In the genomic region with DNA sequence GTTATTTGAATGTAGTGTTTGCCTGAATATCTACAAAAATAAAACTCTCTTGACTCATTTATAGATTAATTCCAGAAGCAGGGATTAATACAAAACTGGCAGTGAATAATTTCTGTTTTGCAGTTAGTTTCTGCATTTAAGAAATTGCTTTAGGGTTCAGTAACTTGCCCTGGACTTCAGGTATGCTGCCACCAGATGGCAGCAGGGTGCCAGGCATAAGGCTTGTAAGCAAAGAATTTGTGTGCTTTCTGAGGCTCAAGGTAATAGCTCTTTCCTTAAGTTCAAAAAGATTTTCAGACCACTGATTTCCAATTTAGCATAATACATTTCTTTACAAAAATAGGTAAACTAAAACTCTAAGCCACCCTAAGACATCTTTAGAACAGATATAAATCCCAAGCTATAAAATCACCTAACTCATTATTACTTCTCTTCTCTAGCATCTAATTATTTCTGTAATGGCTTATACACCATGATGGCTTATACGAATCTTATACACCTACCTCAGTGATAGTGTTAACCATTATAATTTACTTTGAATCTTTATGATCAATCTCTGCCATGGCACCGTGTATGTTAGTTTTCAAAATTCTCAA, we compare ENCODE assay signal across 8 cellular contexts.
A peak's percentile ranks its signal among the peaks of the same experiment; 100 is the strongest.
DNase-seq lines count a peak whose midpoint lies in the region; ATAC-seq and TF ChIP-seq lines count a peak whose summit lies in the region.

No MANE protein-coding gene starts in this region.

- H3K4me1 ChIP-seq in RWPE2 (ENCODE audit: insufficient read depth, poor library complexity, severe bottlenecking) (no peaks in the 10 kb centered on the region), smooth muscle cell (ENCODE audit: low read depth) (no peaks in the 10 kb centered on the region)

- H3K36me3 ChIP-seq in RWPE2 (ENCODE audit: low read depth), result no peaks in the 10 kb centered on the region
- H3K36me3 ChIP-seq in smooth muscle cell (ENCODE audit: low read depth), result no peaks in the 10 kb centered on the region

- H3K9me3 ChIP-seq in RWPE2 (ENCODE audit: severe bottlenecking) (no peaks in the 10 kb centered on the region), smooth muscle cell (replicated peaks; ENCODE audit: low read depth) (peaks cover 5% of the 10 kb centered on the region)

- H2AFZ ChIP-seq in smooth muscle cell (ENCODE audit: low read depth), result no peak overlapping the region

- ATAC-seq in GM21367 (IDR thresholded peaks at IDR 0.05; ENCODE audit: unreplicated experiment), result peak; percentile 69
- 0 out of 3 replicates have a peak, but pooled peaks have one; percentile 29 for ATAC-seq in RWPE2 (ENCODE audit: low read depth)
- ATAC-seq in HG02840 (IDR thresholded peaks at IDR 0.05; ENCODE audit: low FRiP score, unreplicated experiment), result no peak

- H3K27me3 ChIP-seq in RWPE2 (ENCODE audit: insufficient read depth, poor library complexity, severe bottlenecking) (no peaks in the 10 kb centered on the region), smooth muscle cell (ENCODE audit: low read depth) (no peaks in the 10 kb centered on the region)

- no peak overlapping the region for H3K9ac ChIP-seq in smooth muscle cell (ENCODE audit: low read depth)

- TF ChIP-seq CTCF in RWPE2 (IDR thresholded peaks at IDR 0.05; ENCODE audit: poor library complexity, severe bottlenecking), result peak; percentile 88
- peak; percentile 97 for TF ChIP-seq CTCF in astrocyte of the cerebellum (IDR thresholded peaks at IDR 0.05; ENCODE audit: low read depth, low read length, missing control alignments)
- peak; percentile 98 for TF ChIP-seq CTCF in smooth muscle cell (IDR thresholded peaks at IDR 0.05; ENCODE audit: borderline replicate concordance, insufficient read depth, poor library complexity, severe bottlenecking)

- no peaks in the 10 kb centered on the region for H3F3A ChIP-seq in smooth muscle cell (ENCODE audit: low read depth)

- H3K79me2 ChIP-seq in smooth muscle cell (ENCODE audit: low read depth), result no peaks in the 10 kb centered on the region

- H3K4me2 ChIP-seq in smooth muscle cell, result no peak overlapping the region

- 76% methylated on average over 2 of the region's 2 CpGs for WGBS in smooth muscle cell (ENCODE audit: low lambda C conversion rate)

- no peak overlapping the region for H3K4me3 ChIP-seq in RWPE2 (ENCODE audit: severe bottlenecking)
- no peak overlapping the region for H3K4me3 ChIP-seq in astrocyte of the cerebellum (ENCODE audit: low read depth, low read length)
- no peak overlapping the region for H3K4me3 ChIP-seq in smooth muscle cell

- in situ Hi-C loops in astrocyte of the cerebellum (cut with HindIII; ENCODE audit: low sequenced_read_pairs), result no loop called here

- H3K27ac ChIP-seq in RWPE2 (ENCODE audit: poor library complexity, severe bottlenecking) (no peak overlapping the region), smooth muscle cell (ENCODE audit: low read depth) (no peak overlapping the region)

- no peaks in the 10 kb centered on the region for H4K20me1 ChIP-seq in smooth muscle cell (ENCODE audit: low read depth)

- peak; percentile 55 for DNase-seq in COLO829 (ENCODE audit: low spot score)
- peak; percentile 83 for DNase-seq in LoVo (ENCODE audit: low spot score)
- no peak for DNase-seq in RWPE2 (ENCODE audit: low spot score)
- peak; percentile 59 for DNase-seq in astrocyte of the cerebellum (ENCODE audit: low read depth)
- DNase-seq in hippocampal formation (lab: John Stamatoyannopoulos, UW), result peak; percentile 10 to 47
- DNase-seq in smooth muscle cell (lab: John Stamatoyannopoulos, UW; ENCODE audit: unreplicated experiment), result no peak

Comparison
In these comparisons a context has a peak if more than half of its experiments do, and no peak if none do; other contexts are left out.
1. DNase-seq: peak in COLO829 (single experiment), LoVo (single experiment), astrocyte of the cerebellum (single experiment) and hippocampal formation (2 of 2); none in RWPE2 (single experiment) and smooth muscle cell (single experiment).
2. Peak in every context shown above with its lines, with median percentiles within 50 percentile points of each other: CTCF ChIP-seq.